ENCODE assay signal across 19 cellular contexts in the genomic region with DNA sequence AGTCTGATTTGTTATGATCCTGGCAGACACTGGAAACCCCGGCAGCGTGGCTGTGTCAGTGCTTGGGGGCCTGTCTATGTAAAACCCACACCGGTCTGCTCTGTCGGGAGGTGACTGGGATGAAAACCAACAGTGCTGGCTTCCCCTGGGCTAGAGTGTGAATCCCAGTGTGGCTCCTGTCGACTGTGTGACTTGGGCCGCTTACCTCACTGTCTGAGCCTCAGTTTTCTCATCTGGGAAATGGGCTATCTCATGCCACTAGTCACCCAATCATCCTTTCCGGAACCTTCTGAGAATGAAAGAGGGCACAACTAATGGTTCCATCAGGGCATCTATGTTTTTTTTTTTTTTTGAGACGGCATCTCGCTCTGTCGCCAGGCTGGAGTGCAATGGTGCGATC.
"Had no signal": no experiment of that assay in that cellular context is flagged by ENCODE, and none has a peak within 500 bp of the region (broad histone marks: within the 10 kb centered on the region; RNA-seq: fewer than 3 reads in every experiment).

No MANE protein-coding gene starts in this region.

- H3K4me3 ChIP-seq: cardiac muscle cell, dorsolateral prefrontal cortex, prostate gland, stomach had no signal

- H3K4me1 ChIP-seq: prostate gland had no signal

- H3K27me3 ChIP-seq: cardiac muscle cell had no signal

- ATAC-seq: activated CD8-positive, alpha-beta T cell treated with anti-CD3 and anti-CD28 coated beads for 36 hours; left colon; stimulated activated effector memory CD8-positive, alpha-beta T cell treated with anti-CD3 and anti-CD28 coated beads, Interleukin-12 subunit alpha, Interleukin-12 subunit beta, amount 100 ng/mL, for 72 hours had no signal

- H3K9me3 ChIP-seq: prostate gland, SK-N-SH had no signal

- H3K27ac Mint-ChIP-seq: activated CD4-positive, alpha-beta T cell treated with anti-CD3 and anti-CD28 coated beads, Interleukin-2, amount 10 ng/mL, durations not matched to agents 24 days and 14 days; activated CD8-positive, alpha-beta T cell treated with anti-CD3 and anti-CD28 coated beads for 36 hours; activated naive CD8-positive, alpha-beta T cell treated with anti-CD3 and anti-CD28 coated beads, Interleukin-2, amount 10 ng/mL, durations not matched to agents 7 days and 5 days; activated T-cell treated with anti-CD3 and anti-CD28 coated beads, Interleukin-2, amount 50 U/mL, for 24 hours; activated T-helper 2 cell treated with anti-CD3 and anti-CD28 coated beads, Interferon-gamma antibody, Interleukin-2, Interleukin-4, amounts not matched to agents 10 μg/mL and 5 μg/mL and 100 μg/mL, durations not matched to agents 14 hours and 24 hours and 36 hours; endodermal cell; stimulated activated effector memory CD8-positive, alpha-beta T cell treated with anti-CD3 and anti-CD28 coated beads, Interleukin-12 subunit alpha, Interleukin-12 subunit beta, amount 100 ng/mL, for 72 hours had no signal

- H3K9ac ChIP-seq: SK-N-SH had no signal

- H3K27ac ChIP-seq: cardiac muscle cell, epithelial cell of prostate, prostate gland had no signal

- DNase-seq: activated CD4-positive, alpha-beta T cell treated with anti-CD3 and anti-CD28 coated beads, Interleukin-2, amount 10 ng/mL, durations not matched to agents 24 days and 14 days; activated CD8-positive, alpha-beta T cell treated with anti-CD3 and anti-CD28 coated beads for 36 hours; activated naive CD4-positive, alpha-beta T cell treated with Interleukin-2 at 50 U/mL for 16 hours; activated naive CD8-positive, alpha-beta T cell treated with anti-CD3 and anti-CD28 coated beads, Interleukin-2, amount 10 ng/mL, durations not matched to agents 7 days and 5 days; activated T-cell treated with anti-CD3 and anti-CD28 coated beads, Interleukin-2, amount 50 U/mL, for 24 hours; dorsolateral prefrontal cortex; endodermal cell; foreskin melanocyte; midbrain; right cardiac atrium; SK-N-SH; stimulated activated CD4-positive, alpha-beta T cell treated with anti-CD3 and anti-CD28 coated beads, Interleukin-4, amount 100 ng/mL, for 24 hours; stomach had no signal

- H3K9me3 Mint-ChIP-seq: activated CD4-positive, alpha-beta T cell treated with anti-CD3 and anti-CD28 coated beads, Interleukin-2, amount 10 ng/mL, durations not matched to agents 24 days and 14 days; activated naive CD8-positive, alpha-beta T cell treated with anti-CD3 and anti-CD28 coated beads, Interleukin-2, amount 10 ng/mL, durations not matched to agents 7 days and 5 days; endodermal cell had no signal

- H3K4me3 Mint-ChIP-seq: activated CD4-positive, alpha-beta T cell treated with anti-CD3 and anti-CD28 coated beads, Interleukin-2, amount 10 ng/mL, durations not matched to agents 24 days and 14 days; activated CD8-positive, alpha-beta T cell treated with anti-CD3 and anti-CD28 coated beads for 36 hours; activated naive CD8-positive, alpha-beta T cell treated with anti-CD3 and anti-CD28 coated beads, Interleukin-2, amount 10 ng/mL, durations not matched to agents 7 days and 5 days; activated T-cell treated with anti-CD3 and anti-CD28 coated beads, Interleukin-2, amount 50 U/mL, for 24 hours; endodermal cell; stimulated activated effector memory CD8-positive, alpha-beta T cell treated with anti-CD3 and anti-CD28 coated beads, Interleukin-12 subunit alpha, Interleukin-12 subunit beta, amount 100 ng/mL, for 72 hours had no signal

- H3K4me1 Mint-ChIP-seq: activated naive CD8-positive, alpha-beta T cell treated with anti-CD3 and anti-CD28 coated beads, Interleukin-2, amount 10 ng/mL, durations not matched to agents 7 days and 5 days; stimulated activated effector memory CD8-positive, alpha-beta T cell treated with anti-CD3 and anti-CD28 coated beads, Interleukin-12 subunit alpha, Interleukin-12 subunit beta, amount 100 ng/mL, for 72 hours had no signal

- H3K36me3 ChIP-seq: cardiac muscle cell, prostate gland, stomach had no signal

- H3K36me3 Mint-ChIP-seq: activated naive CD8-positive, alpha-beta T cell treated with anti-CD3 and anti-CD28 coated beads, Interleukin-2, amount 10 ng/mL, durations not matched to agents 7 days and 5 days; stimulated activated effector memory CD8-positive, alpha-beta T cell treated with anti-CD3 and anti-CD28 coated beads, Interleukin-12 subunit alpha, Interleukin-12 subunit beta, amount 100 ng/mL, for 72 hours had no signal
